18 cellular contexts compared by ENCODE assay signal in genomic region chr10:101400529-101400928, GRCh38. TPM values are rescaled to one million over a fixed set of nuclear protein-coding genes. Genes with fewer than 3 reads are reported as not detected.
A peak's percentile ranks its signal among the peaks of the same experiment; 100 is the strongest.
DNase-seq lines count a peak whose midpoint lies in the region; ATAC-seq lines count a peak whose summit lies in the region.
"Had no signal": no experiment of that assay in that cellular context is flagged by ENCODE, and none has a peak within 500 bp of the region (broad histone marks: within the 10 kb centered on the region; RNA-seq: fewer than 3 reads in every experiment).

No MANE protein-coding gene starts in this region.

- no peak overlapping the region for H2AK5ac ChIP-seq in trophoblast cell (ENCODE audit: low read length)

- no peak overlapping the region for H3K27ac ChIP-seq in trophoblast cell (ENCODE audit: low read depth, low read length)
- H3K27ac ChIP-seq: C4-2B had no signal

- H3K18ac ChIP-seq in trophoblast cell (ENCODE audit: low read length), result no peak overlapping the region

- H4K8ac ChIP-seq in trophoblast cell (ENCODE audit: low read depth, low read length), result no peak overlapping the region

- intact Hi-C loops in posterior vena cava (cut with DNase I), result no loop called here

- no peak overlapping the region for H3K4me2 ChIP-seq in trophoblast cell (ENCODE audit: low read length)

- H3K4me3 Mint-ChIP-seq in T-helper 17 cell, result no peak overlapping the region

- no peak overlapping the region for H2BK120ac ChIP-seq in trophoblast cell (ENCODE audit: insufficient read depth, low read length, poor library complexity)

- H3K79me1 ChIP-seq in trophoblast cell (ENCODE audit: low read length), result no peaks in the 10 kb centered on the region

- H2BK12ac ChIP-seq in trophoblast cell (ENCODE audit: low read length), result no peak overlapping the region

- no peak overlapping the region for H2AFZ ChIP-seq in trophoblast cell (ENCODE audit: insufficient read depth, low read length, poor library complexity)

- H3K4ac ChIP-seq in trophoblast cell (ENCODE audit: low read depth, low read length), result no peak overlapping the region

- no peaks in the 10 kb centered on the region for H3K27me3 ChIP-seq in trophoblast cell (ENCODE audit: insufficient read depth, low read length)

- no peak overlapping the region for H3K4me3 ChIP-seq in trophoblast cell (ENCODE audit: low read depth, low read length)

- ATAC-seq in T-helper 17 cell, result no peak
- ATAC-seq in HG02623 (IDR thresholded peaks at IDR 0.05; ENCODE audit: unreplicated experiment), result no peak

- H3K9me3 ChIP-seq in T-helper 17 cell (ENCODE audit: control insufficient read depth, low read length, poor library complexity, severe bottlenecking) (no peaks in the 10 kb centered on the region), trophoblast cell (ENCODE audit: insufficient read depth, low read depth, low read length) (no peaks in the 10 kb centered on the region)

- no peaks in the 10 kb centered on the region for H3K36me3 Mint-ChIP-seq in T-helper 17 cell (ENCODE audit: low read depth)

- no peak overlapping the region for H3K9ac ChIP-seq in trophoblast cell (ENCODE audit: low read length)

- DNase-seq in NCI-H82 (lab: John Stamatoyannopoulos, UW) (peak; percentile 38), NCI-H82 treated with DMSO at 0.1 percent for 48 hours (lab: John Stamatoyannopoulos, UW; ENCODE audit: unreplicated experiment) (no peak), T-helper 17 cell (no peak), iris pigment epithelial cell (ENCODE audit: low read depth) (peak; percentile 25), trophoblast cell (no peak), posterior vena cava (ENCODE audit: low spot score) (no peak)
- DNase-seq in activated CD4-positive, alpha-beta T cell treated with anti-CD3 and anti-CD28 coated beads, Interleukin-2, amount 50 U/mL, for 1 hour, result no peak
- DNase-seq: DND-41; GF-D8; GOT3; MV-4-11; NCI-H1436 treated with DMSO at 0.1 percent for 48 hours; NCI-H2081 treated with DMSO at 0.1 percent for 48 hours; NCI-H2227 treated with DMSO at 0.1 percent for 48 hours; NCI-H524 treated with DMSO at 0.1 percent for 48 hours; NK-92 treated with Interleukin-12 subunit alpha and Interleukin-12 subunit beta, amount 100 ng/mL, for 24 hours had no signal

- no peak overlapping the region for H4K91ac ChIP-seq in trophoblast cell (ENCODE audit: low read depth, low read length)

- no peaks in the 10 kb centered on the region for H3K36me3 ChIP-seq in trophoblast cell (ENCODE audit: control insufficient read depth in 1 of 2, insufficient read depth in 2 of 2, low read length in 2 of 2)

- H3K79me2 ChIP-seq in trophoblast cell (ENCODE audit: control insufficient read depth, insufficient read depth, low read length, poor library complexity), result no peaks in the 10 kb centered on the region

- H3K14ac ChIP-seq in trophoblast cell (ENCODE audit: low read length), result no peak overlapping the region

- H3K4me1 Mint-ChIP-seq in T-helper 17 cell, result peaks cover 25% of the 10 kb centered on the region

- no peak overlapping the region for H2BK5ac ChIP-seq in trophoblast cell (ENCODE audit: low read depth, low read length, poor library complexity)

- no peak overlapping the region for H4K12ac ChIP-seq in trophoblast cell (ENCODE audit: low read depth, low read length)

- H3K27ac Mint-ChIP-seq in T-helper 17 cell, result peak overlapping the region; percentile 63

- H3K4me1 ChIP-seq in trophoblast cell (ENCODE audit: control insufficient read depth in 1 of 2, insufficient read depth in 2 of 2, low read length in 2 of 2), result peaks cover 3 to 4% of the 10 kb centered on the region in 2 experiments

- WGBS in trophoblast cell (ENCODE audit: extremely low coverage, insufficient coverage, insufficient read length), result 100% methylated on average over 1 of the region's 2 CpGs

- H3K23ac ChIP-seq in trophoblast cell (ENCODE audit: low read length), result no peak overlapping the region

- H3K27me3 Mint-ChIP-seq in T-helper 17 cell, result no peaks in the 10 kb centered on the region

RNA-seq across cellular contexts. Expression of gene BTRC, which starts 46.6 kb away (rescaled TPM):
- total RNA-seq in T-helper 17 cell (10 to 100 TPM; 14.8 to 17.0 TPM), posterior vena cava (10 to 100 TPM; 13.9 to 14.3 TPM)
- polyA plus RNA-seq in trophoblast cell (2013), result 6.8 and 7.6 TPM in 2 replicates

Comparison
In these comparisons a context has a peak if more than half of its experiments do, and no peak if none do; other contexts are left out.
1. DNase-seq: peak in NCI-H82 (single experiment) and iris pigment epithelial cell (single experiment); none in NCI-H82 treated with DMSO at 0.1 percent for 48 hours (single experiment), T-helper 17 cell (0 of 3), trophoblast cell (0 of 2), posterior vena cava (single experiment) and activated CD4-positive, alpha-beta T cell treated with anti-CD3 and anti-CD28 coated beads, Interleukin-2, amount 50 U/mL, for 1 hour (single experiment).